In the genomic region with DNA sequence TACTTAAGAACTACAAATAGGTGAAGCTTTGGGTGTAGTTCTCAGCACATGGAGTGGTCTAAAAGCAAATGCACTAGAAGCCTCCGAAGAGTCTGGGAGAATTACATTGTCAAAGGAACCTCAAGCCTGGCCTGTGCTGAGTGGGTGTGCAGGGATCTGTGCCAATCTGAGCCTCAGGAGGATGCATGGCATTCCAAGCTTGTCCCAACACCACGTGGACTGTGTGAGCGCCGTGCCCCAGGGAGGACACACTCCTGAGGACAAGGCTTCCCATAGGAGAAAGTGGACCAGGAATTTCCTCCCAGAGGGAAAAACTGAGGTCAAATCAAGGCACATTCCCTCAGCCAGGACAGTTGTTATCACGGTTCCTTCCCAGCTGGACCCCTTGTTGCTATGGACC, we compare ENCODE assay signal across 19 cellular contexts.
DNase-seq lines count a peak whose midpoint lies in the region; ATAC-seq and TF ChIP-seq lines count a peak whose summit lies in the region.
"Had no signal": no experiment of that assay in that cellular context is flagged by ENCODE, and none has a peak within 500 bp of the region (broad histone marks: within the 10 kb centered on the region; RNA-seq: fewer than 3 reads in every experiment).

No MANE protein-coding gene starts in this region.

- TF ChIP-seq CTCF in left ventricle myocardium inferior (IDR thresholded peaks at IDR 0.05; ENCODE audit: borderline replicate concordance) (no peak), lower lobe of right lung (IDR thresholded peaks at IDR 0.05) (no peak)

- no peak for DNase-seq in left cardiac atrium
- DNase-seq in left ventricle myocardium inferior: no peak
- no peak for DNase-seq in lower lobe of right lung
- no peak for DNase-seq in stimulated activated effector memory CD8-positive, alpha-beta T cell treated with anti-CD3 and anti-CD28 coated beads, Interleukin-12 subunit alpha, Interleukin-12 subunit beta, amount 100 ng/mL, for 72 hours (ENCODE audit: low spot score in 2 of 2)
- no peak for DNase-seq in H7
- DNase-seq: Caco-2; CD4-positive, CD25-positive, alpha-beta regulatory T cell; CD8-positive, alpha-beta T cell; DMS153; DND-41; GM23248; H9 had no signal

- no peaks in the 10 kb centered on the region for H3K4me1 Mint-ChIP-seq in stimulated activated effector memory CD8-positive, alpha-beta T cell treated with anti-CD3 and anti-CD28 coated beads, Interleukin-12 subunit alpha, Interleukin-12 subunit beta, amount 100 ng/mL, for 72 hours
- H3K4me1 Mint-ChIP-seq: B cell; CD4-positive, CD25-positive, alpha-beta regulatory T cell had no signal

- ATAC-seq in left cardiac atrium (peak; percentile 12 to 33), lower lobe of right lung (peak; percentile 26 to 29), HG03432 (IDR thresholded peaks at IDR 0.05; ENCODE audit: unreplicated experiment) (no peak)
- peak; percentile 21 for ATAC-seq in stimulated activated effector memory CD8-positive, alpha-beta T cell treated with anti-CD3 and anti-CD28 coated beads, Interleukin-12 subunit alpha, Interleukin-12 subunit beta, amount 100 ng/mL, for 72 hours
- ATAC-seq: CD8-positive, alpha-beta T cell; GM12878; HCT116 had no signal

- H3K4me3 ChIP-seq in left ventricle myocardium inferior (no peak overlapping the region), lower lobe of right lung (no peak overlapping the region), H7 (ENCODE audit: insufficient read depth, low read depth, low read length) (no peak overlapping the region)
- H3K4me3 ChIP-seq: BLaER1, GM12878, GM23248 had no signal

- H3K36me3 Mint-ChIP-seq in stimulated activated effector memory CD8-positive, alpha-beta T cell treated with anti-CD3 and anti-CD28 coated beads, Interleukin-12 subunit alpha, Interleukin-12 subunit beta, amount 100 ng/mL, for 72 hours: no peaks in the 10 kb centered on the region
- H3K36me3 Mint-ChIP-seq: CD4-positive, CD25-positive, alpha-beta regulatory T cell; CD8-positive, alpha-beta T cell had no signal

- no peak overlapping the region for H3K4me3 Mint-ChIP-seq in stimulated activated effector memory CD8-positive, alpha-beta T cell treated with anti-CD3 and anti-CD28 coated beads, Interleukin-12 subunit alpha, Interleukin-12 subunit beta, amount 100 ng/mL, for 72 hours
- H3K4me3 Mint-ChIP-seq: B cell; CD4-positive, CD25-positive, alpha-beta regulatory T cell; CD8-positive, alpha-beta T cell; H9 had no signal

- H3K9me3 ChIP-seq in left ventricle myocardium inferior (replicated peaks) (peaks cover 3% of the 10 kb centered on the region), lower lobe of right lung (no peaks in the 10 kb centered on the region)
- H3K9me3 ChIP-seq: BLaER1, Caco-2 had no signal

- H3K27me3 ChIP-seq in left ventricle myocardium inferior (ENCODE audit: low read depth) (no peaks in the 10 kb centered on the region), lower lobe of right lung (ENCODE audit: low read depth) (no peaks in the 10 kb centered on the region), H7 (ENCODE audit: control insufficient read depth, insufficient read depth, low read length) (no peaks in the 10 kb centered on the region)
- H3K27me3 ChIP-seq: BLaER1 had no signal

- H3K4me1 ChIP-seq in left ventricle myocardium inferior (no peaks in the 10 kb centered on the region), lower lobe of right lung (no peaks in the 10 kb centered on the region)
- H3K4me1 ChIP-seq: BLaER1, Caco-2 had no signal

- intact Hi-C loops in left cardiac atrium (cut with DNase I): no loop called here
- intact Hi-C loops in left ventricle myocardium inferior (cut with micrococcal nuclease): no loop called here
- intact Hi-C loops in lower lobe of right lung (cut with DNase I): no loop called here

- H3K36me3 ChIP-seq in left ventricle myocardium inferior (no peaks in the 10 kb centered on the region), lower lobe of right lung (no peaks in the 10 kb centered on the region), H7 (replicated peaks; ENCODE audit: control insufficient read depth, insufficient read depth, low read length) (no peaks in the 10 kb centered on the region)
- H3K36me3 ChIP-seq: BLaER1 had no signal

- no peaks in the 10 kb centered on the region for H3K9me3 Mint-ChIP-seq in stimulated activated effector memory CD8-positive, alpha-beta T cell treated with anti-CD3 and anti-CD28 coated beads, Interleukin-12 subunit alpha, Interleukin-12 subunit beta, amount 100 ng/mL, for 72 hours
- H3K9me3 Mint-ChIP-seq: CD8-positive, alpha-beta T cell had no signal

- H3K27ac ChIP-seq in left ventricle myocardium inferior (replicated peaks): no peak overlapping the region
- no peak overlapping the region for H3K27ac ChIP-seq in lower lobe of right lung
- H3K27ac ChIP-seq: 22Rv1, BLaER1, C4-2B, GM23248 had no signal

- no peak overlapping the region for H3K27ac Mint-ChIP-seq in stimulated activated effector memory CD8-positive, alpha-beta T cell treated with anti-CD3 and anti-CD28 coated beads, Interleukin-12 subunit alpha, Interleukin-12 subunit beta, amount 100 ng/mL, for 72 hours
- H3K27ac Mint-ChIP-seq: B cell; CD4-positive, CD25-positive, alpha-beta regulatory T cell; CD8-positive, alpha-beta T cell had no signal
